ENCODE assay signal across 24 cellular contexts in the genomic region with DNA sequence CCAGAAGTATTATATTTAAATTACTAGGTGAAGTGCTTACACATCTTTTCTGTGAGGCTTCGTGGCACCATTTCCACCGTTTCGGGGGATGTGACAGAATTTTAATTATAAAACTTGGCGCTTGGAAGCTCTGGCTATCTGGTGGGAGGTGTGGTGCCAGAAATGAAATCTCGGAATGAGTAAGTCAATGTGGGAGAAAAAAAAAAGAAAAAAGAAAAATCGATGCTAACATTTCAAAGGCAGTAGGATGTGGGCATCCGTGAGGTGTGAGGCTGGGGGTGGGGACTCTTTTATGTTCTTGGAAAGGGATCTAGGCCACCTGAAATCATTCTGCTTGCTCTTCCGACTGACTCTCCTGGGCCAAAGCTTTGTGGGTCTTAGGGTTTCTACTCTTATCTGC.
DNase-seq lines count a peak whose midpoint lies in the region; ATAC-seq lines count a peak whose summit lies in the region.
"Had no signal": no experiment of that assay in that cellular context is flagged by ENCODE, and none has a peak within 500 bp of the region (broad histone marks: within the 10 kb centered on the region; RNA-seq: fewer than 3 reads in every experiment).

No MANE protein-coding gene starts in this region.

- DNase-seq in activated T-cell treated with anti-CD3 and anti-CD28 coated beads, Interleukin-2, amount 50 U/mL, for 24 hours = peak; percentile 35
- no peak for DNase-seq in activated T-cell treated with anti-CD3 and anti-CD28 coated beads for 4 hours
- no peak for DNase-seq in stimulated activated naive CD8-positive, alpha-beta T cell treated with anti-CD3 and anti-CD28 coated beads, Interleukin-15, Interleukin-2, amounts not matched to agents 100 U/mL and 50 U/mL, for 24 hours
- no peak for DNase-seq in stimulated activated naive CD8-positive, alpha-beta T cell treated with anti-CD3 and anti-CD28 coated beads, Interleukin-15, amount 100 ng/mL, for 72 hours
- DNase-seq in central memory CD4-positive, alpha-beta T cell = peak; percentile 8
- DNase-seq in NCI-H2171 treated with DMSO at 0.1 percent for 48 hours (lab: John Stamatoyannopoulos, UW) = no peak
- DNase-seq in T1000 (lab: John Stamatoyannopoulos, UW) = no peak
- DNase-seq: activated CD4-positive, CD25-positive, alpha-beta regulatory T cell treated with anti-CD3 and anti-CD28 coated beads, Interleukin-2, amount 50 U/mL, for 72 hours; activated naive CD8-positive, alpha-beta T cell treated with anti-CD3 and anti-CD28 coated beads for 36 hours; BE2C; EL; GM23248; kidney glomerular epithelial cell; NCI-H1417 treated with DMSO at 0.1 percent for 48 hours; NCI-H2029 treated with DMSO at 0.1 percent for 48 hours; NCI-H226; NCI-H526 treated with DMSO at 0.1 percent for 48 hours; NK-92 treated with Interleukin-12 subunit alpha and Interleukin-12 subunit beta, amount 100 ng/mL, for 24 hours; PC-3; right cardiac atrium; stomach; tibial artery had no signal

- no peak overlapping the region for H3K4me3 Mint-ChIP-seq in activated T-cell treated with anti-CD3 and anti-CD28 coated beads, Interleukin-2, amount 50 U/mL, for 24 hours
- H3K4me3 Mint-ChIP-seq in stimulated activated naive CD8-positive, alpha-beta T cell treated with anti-CD3 and anti-CD28 coated beads, Interleukin-15, amount 100 ng/mL, for 72 hours = no peak overlapping the region
- H3K4me3 Mint-ChIP-seq: activated naive CD8-positive, alpha-beta T cell treated with anti-CD3 and anti-CD28 coated beads for 36 hours had no signal

- peaks cover 6% of the 10 kb centered on the region for H3K9me3 Mint-ChIP-seq in activated T-cell treated with anti-CD3 and anti-CD28 coated beads, Interleukin-2, amount 50 U/mL, for 24 hours
- peaks cover 0 to 7% of the 10 kb centered on the region in 2 donors for H3K9me3 Mint-ChIP-seq in stimulated activated naive CD8-positive, alpha-beta T cell treated with anti-CD3 and anti-CD28 coated beads, Interleukin-15, amount 100 ng/mL, for 72 hours
- H3K9me3 Mint-ChIP-seq: activated naive CD8-positive, alpha-beta T cell treated with anti-CD3 and anti-CD28 coated beads for 36 hours had no signal

- no peaks in the 10 kb centered on the region for H3K27me3 Mint-ChIP-seq in activated T-cell treated with anti-CD3 and anti-CD28 coated beads, Interleukin-2, amount 50 U/mL, for 24 hours
- no peaks in the 10 kb centered on the region for H3K27me3 Mint-ChIP-seq in stimulated activated naive CD8-positive, alpha-beta T cell treated with anti-CD3 and anti-CD28 coated beads, Interleukin-15, amount 100 ng/mL, for 72 hours
- H3K27me3 Mint-ChIP-seq: activated naive CD8-positive, alpha-beta T cell treated with anti-CD3 and anti-CD28 coated beads for 36 hours had no signal

- peak; percentile 49 for ATAC-seq in stimulated activated naive CD8-positive, alpha-beta T cell treated with anti-CD3 and anti-CD28 coated beads, Interleukin-15, Interleukin-2, amounts not matched to agents 100 U/mL and 50 U/mL, for 24 hours
- no peak for ATAC-seq in stimulated activated naive CD8-positive, alpha-beta T cell treated with anti-CD3 and anti-CD28 coated beads, Interleukin-15, amount 100 ng/mL, for 72 hours
- no peak for ATAC-seq in HG02981 (IDR thresholded peaks at IDR 0.05; ENCODE audit: unreplicated experiment)
- ATAC-seq: gastroesophageal sphincter, PC-3, right cardiac atrium had no signal

- H3K27ac Mint-ChIP-seq in activated T-cell treated with anti-CD3 and anti-CD28 coated beads, Interleukin-2, amount 50 U/mL, for 24 hours = peak overlapping the region; percentile 81
- H3K27ac Mint-ChIP-seq in stimulated activated naive CD8-positive, alpha-beta T cell treated with anti-CD3 and anti-CD28 coated beads, Interleukin-15, amount 100 ng/mL, for 72 hours = no peak overlapping the region
- H3K27ac Mint-ChIP-seq: activated naive CD8-positive, alpha-beta T cell treated with anti-CD3 and anti-CD28 coated beads for 36 hours had no signal

- peaks cover 9% of the 10 kb centered on the region for H3K4me1 Mint-ChIP-seq in activated T-cell treated with anti-CD3 and anti-CD28 coated beads, Interleukin-2, amount 50 U/mL, for 24 hours (ENCODE audit: low read depth)
- H3K4me1 Mint-ChIP-seq in stimulated activated naive CD8-positive, alpha-beta T cell treated with anti-CD3 and anti-CD28 coated beads, Interleukin-15, amount 100 ng/mL, for 72 hours = peaks cover 6% of the 10 kb centered on the region

- H3K36me3 Mint-ChIP-seq in activated T-cell treated with anti-CD3 and anti-CD28 coated beads, Interleukin-2, amount 50 U/mL, for 24 hours (ENCODE audit: low read depth) = peaks cover 28% of the 10 kb centered on the region

Comparison
In these comparisons a context has a peak if more than half of its experiments do, and no peak if none do; other contexts are left out.
1. DNase-seq: peak in activated T-cell treated with anti-CD3 and anti-CD28 coated beads, Interleukin-2, amount 50 U/mL, for 24 hours (single experiment) and central memory CD4-positive, alpha-beta T cell (single experiment); none in activated T-cell treated with anti-CD3 and anti-CD28 coated beads for 4 hours (single experiment), stimulated activated naive CD8-positive, alpha-beta T cell treated with anti-CD3 and anti-CD28 coated beads, Interleukin-15, Interleukin-2, amounts not matched to agents 100 U/mL and 50 U/mL, for 24 hours (single experiment), stimulated activated naive CD8-positive, alpha-beta T cell treated with anti-CD3 and anti-CD28 coated beads, Interleukin-15, amount 100 ng/mL, for 72 hours (0 of 2), NCI-H2171 treated with DMSO at 0.1 percent for 48 hours (single experiment) and T1000 (single experiment).